23 cellular contexts compared by ENCODE assay signal in genomic region chr11:66589996-66590675, GRCh38. TPM values are rescaled to one million over a fixed set of nuclear protein-coding genes. Genes with fewer than 3 reads are reported as not detected.
"Had no signal": no experiment of that assay in that cellular context is flagged by ENCODE, and none has a peak within 500 bp of the region (broad histone marks: within the 10 kb centered on the region; RNA-seq: fewer than 3 reads in every experiment).

No MANE protein-coding gene starts in this region.

- H3K9me3 ChIP-seq: MG63, SJSA1 had no signal

- H3K9me3 Mint-ChIP-seq: T-helper 1 cell treated with Interleukin-12 subunit alpha and Interleukin-12 subunit beta and Interleukin-4 antibody, amounts not matched to agents 30 μg/mL and 1 μg/mL, for 36 hours had no signal

- H3K27ac Mint-ChIP-seq: T-helper 1 cell treated with Interleukin-12 subunit alpha and Interleukin-12 subunit beta and Interleukin-4 antibody, amounts not matched to agents 30 μg/mL and 1 μg/mL, for 36 hours had no signal

- H3K27me3 ChIP-seq: MG63, SJSA1 had no signal

- H3K4me3 ChIP-seq: MG63, SJSA1, SK-N-MC had no signal

- DNase-seq: KBM-7, MG63, NCI-H1092, NCI-H1105 treated with DMSO at 0.1 percent for 48 hours, NCI-H1417 treated with DMSO at 0.1 percent for 48 hours, NCI-H187, NCI-H2029, NCI-H2081 treated with DMSO at 0.1 percent for 48 hours, NCI-H2171, NCI-H226, NCI-H446, NCI-H510A, NCI-H524 treated with DMSO at 0.1 percent for 48 hours, NCI-H69, NCI-H774, Right ventricle myocardium superior, RPMI8226, SIG-M5 had no signal

- H3K4me3 Mint-ChIP-seq: T-helper 1 cell treated with Interleukin-12 subunit alpha and Interleukin-12 subunit beta and Interleukin-4 antibody, amounts not matched to agents 30 μg/mL and 1 μg/mL, for 36 hours had no signal

- H3K36me3 ChIP-seq: MG63, SJSA1 had no signal

- H3K27ac ChIP-seq: SJSA1, SK-N-MC had no signal

RNA-seq across cellular contexts. Expression of gene CTSF, which starts 21.7 kb away (rescaled TPM):
- total RNA-seq: HT-29 had no signal

RNA-seq across cellular contexts. Expression of gene ACTN3, which starts 43.4 kb away (rescaled TPM):
- total RNA-seq: HT-29, LHCN-M2, Right ventricle myocardium superior, SJSA1 had no signal
